17 cellular contexts compared by ENCODE assay signal in genomic region chr6:111718990-111719389, GRCh38.
A peak's percentile ranks its signal among the peaks of the same experiment; 100 is the strongest.
DNase-seq lines count a peak whose midpoint lies in the region; ATAC-seq and TF ChIP-seq lines count a peak whose summit lies in the region.
"Had no signal": no experiment of that assay in that cellular context is flagged by ENCODE, and none has a peak within 500 bp of the region (broad histone marks: within the 10 kb centered on the region; RNA-seq: fewer than 3 reads in every experiment).

No MANE protein-coding gene starts in this region.

- ATAC-seq in naive thymus-derived CD4-positive, alpha-beta T cell = no peak
- ATAC-seq: heart left ventricle, psoas muscle had no signal

- POLR2A ChIA-PET in CD8-positive, alpha-beta memory T cell (lab: Charles Lee) = no interaction called here
- POLR2A ChIA-PET in naive thymus-derived CD4-positive, alpha-beta T cell (lab: Charles Lee) = interaction anchor here (1.4 kb wide), 1 partner anchor 40 kb away, joined by 3 read pairs; no protein-coding TSS in a partner anchor

- in situ Hi-C loops in HAP-1 (cut with MboI; ENCODE audit: low sequenced_read_pairs) = no loop called here

- peak; percentile 38 for DNase-seq in AG20443 (ENCODE audit: low spot score)
- no peak for DNase-seq in CD8-positive, alpha-beta memory T cell
- DNase-seq in adipocyte (ENCODE audit: low read depth) = peak; percentile 49
- DNase-seq in naive thymus-derived CD4-positive, alpha-beta T cell = no peak
- no peak for DNase-seq in HAP-1 (ENCODE audit: low spot score in 2 of 2)
- no peak for DNase-seq in endodermal cell
- DNase-seq in NK-92 treated with Interleukin-12 subunit alpha and Interleukin-12 subunit beta, amount 100 ng/mL, for 24 hours (lab: John Stamatoyannopoulos, UW) = no peak
- DNase-seq: activated gamma-delta T cell; heart left ventricle; mammary epithelial cell; NCI-H1930; psoas muscle; stimulated activated CD4-positive, alpha-beta T cell treated with anti-CD3 and anti-CD28 coated beads, Interleukin-4, amount 100 ng/mL, for 4 hours; SW 1271 had no signal

- no peak overlapping the region for H3K27ac ChIP-seq in CD8-positive, alpha-beta memory T cell (ENCODE audit: low read depth, low read length)
- no peak overlapping the region for H3K27ac ChIP-seq in naive thymus-derived CD4-positive, alpha-beta T cell (ENCODE audit: low read depth, low read length)
- no peak overlapping the region for H3K27ac ChIP-seq in endodermal cell (ENCODE audit: low read depth, low read length)
- H3K27ac ChIP-seq: esophagus muscularis mucosa, heart left ventricle, psoas muscle, VCaP had no signal

- CTCF ChIA-PET in CD8-positive, alpha-beta memory T cell (lab: Charles Lee) = no interaction called here
- CTCF ChIA-PET in naive thymus-derived CD4-positive, alpha-beta T cell (lab: Charles Lee) = no interaction called here

- H3K9ac ChIP-seq in adipocyte (ENCODE audit: low read length) (no peak overlapping the region), endodermal cell (ENCODE audit: extremely low read depth, low read length, poor library complexity, severe bottlenecking) (no peak overlapping the region)

- peaks cover 70% of the 10 kb centered on the region for H3K4me1 ChIP-seq in CD8-positive, alpha-beta memory T cell (ENCODE audit: insufficient read depth, low read length)
- H3K4me1 ChIP-seq in adipocyte (ENCODE audit: control insufficient read depth, insufficient read depth, low read length) = peaks cover 46% of the 10 kb centered on the region
- peaks cover 40 to 45% of the 10 kb centered on the region in 2 donors for H3K4me1 ChIP-seq in naive thymus-derived CD4-positive, alpha-beta T cell (ENCODE audit: control insufficient read depth in 2 of 2, insufficient read depth in 2 of 2, low read length in 2 of 2)
- H3K4me1 ChIP-seq in HAP-1 = no peaks in the 10 kb centered on the region
- no peaks in the 10 kb centered on the region for H3K4me1 ChIP-seq in endodermal cell (ENCODE audit: control insufficient read depth, insufficient read depth, low read length)
- H3K4me1 ChIP-seq: psoas muscle had no signal

- peaks cover 79 to 95% (median 82%) of the 10 kb centered on the region in 3 donors for H3K4me1 Mint-ChIP-seq in CD8-positive, alpha-beta memory T cell
- H3K4me1 Mint-ChIP-seq in naive thymus-derived CD4-positive, alpha-beta T cell = peaks cover 40 to 88% (median 78%) of the 10 kb centered on the region in 7 donors
- H3K4me1 Mint-ChIP-seq in endodermal cell = no peaks in the 10 kb centered on the region

- H3K9me3 ChIP-seq in CD8-positive, alpha-beta memory T cell (ENCODE audit: low read length) = no peaks in the 10 kb centered on the region
- no peaks in the 10 kb centered on the region for H3K9me3 ChIP-seq in adipocyte (ENCODE audit: control insufficient read depth, low read length)
- H3K9me3 ChIP-seq in naive thymus-derived CD4-positive, alpha-beta T cell (ENCODE audit: control insufficient read depth in 2 of 3, low read length in 3 of 3) = no peaks in the 10 kb centered on the region
- no peaks in the 10 kb centered on the region for H3K9me3 ChIP-seq in HAP-1
- H3K9me3 ChIP-seq in endodermal cell (ENCODE audit: control insufficient read depth, low read length) = peaks cover 9% of the 10 kb centered on the region
- H3K9me3 ChIP-seq: esophagus muscularis mucosa, heart left ventricle, psoas muscle had no signal

- no peaks in the 10 kb centered on the region for H3K27me3 ChIP-seq in CD8-positive, alpha-beta memory T cell (ENCODE audit: insufficient read depth, low read length, poor library complexity, severe bottlenecking)
- H3K27me3 ChIP-seq in adipocyte (replicated peaks; ENCODE audit: control insufficient read depth, insufficient read depth, low read length) (no peaks in the 10 kb centered on the region), HAP-1 (ENCODE audit: low read depth) (no peaks in the 10 kb centered on the region), endodermal cell (ENCODE audit: control insufficient read depth, insufficient read depth, low read length, poor library complexity, severe bottlenecking) (no peaks in the 10 kb centered on the region)
- no peaks in the 10 kb centered on the region for H3K27me3 ChIP-seq in naive thymus-derived CD4-positive, alpha-beta T cell (ENCODE audit: control insufficient read depth in 2 of 2, insufficient read depth in 2 of 2, low read length in 2 of 2)
- H3K27me3 ChIP-seq: esophagus muscularis mucosa, heart left ventricle had no signal

- H3K4me3 Mint-ChIP-seq in CD8-positive, alpha-beta memory T cell = no peak overlapping the region
- no peak overlapping the region for H3K4me3 Mint-ChIP-seq in naive thymus-derived CD4-positive, alpha-beta T cell
- H3K4me3 Mint-ChIP-seq in endodermal cell = no peak overlapping the region

- intact Hi-C loops in naive thymus-derived CD4-positive, alpha-beta T cell (cut with micrococcal nuclease) = no loop called here

- H3K4me3 ChIP-seq in CD8-positive, alpha-beta memory T cell (ENCODE audit: low read length) = no peak overlapping the region
- no peak overlapping the region for H3K4me3 ChIP-seq in adipocyte (ENCODE audit: low read length)
- H3K4me3 ChIP-seq in naive thymus-derived CD4-positive, alpha-beta T cell (ENCODE audit: low read length) = no peak overlapping the region
- no peak overlapping the region for H3K4me3 ChIP-seq in HAP-1
- no peak overlapping the region for H3K4me3 ChIP-seq in endodermal cell (ENCODE audit: low read length)
- H3K4me3 ChIP-seq: esophagus muscularis mucosa, heart left ventricle, psoas muscle, smooth muscle cell had no signal

- H3K36me3 Mint-ChIP-seq in CD8-positive, alpha-beta memory T cell = peaks cover 7 to 91% (median 31%) of the 10 kb centered on the region in 3 donors
- H3K36me3 Mint-ChIP-seq in naive thymus-derived CD4-positive, alpha-beta T cell = peaks cover 8 to 60% (median 36%) of the 10 kb centered on the region in 5 donors
- peaks cover 37% of the 10 kb centered on the region for H3K36me3 Mint-ChIP-seq in endodermal cell (ENCODE audit: low read depth)

- 94% methylated on average over 3 of the region's 3 CpGs; no CpG with 5 or more reads in 1 of the 2 experiments for WGBS in endodermal cell (ENCODE audit: insufficient coverage in 1 of 2, insufficient read length in 1 of 2), 2 experiments

- no peaks in the 10 kb centered on the region for H3K9me3 Mint-ChIP-seq in CD8-positive, alpha-beta memory T cell
- H3K9me3 Mint-ChIP-seq in naive thymus-derived CD4-positive, alpha-beta T cell = peaks cover 0 to 3% (median 0%) of the 10 kb centered on the region in 11 donors
- H3K9me3 Mint-ChIP-seq in endodermal cell = no peaks in the 10 kb centered on the region

- H3K27ac Mint-ChIP-seq in CD8-positive, alpha-beta memory T cell = peak overlapping the region; percentile 43 to 90 (median 86)
- H3K27ac Mint-ChIP-seq in naive thymus-derived CD4-positive, alpha-beta T cell = peak overlapping the region; percentile 33 to 90 (median 82)
- no peak overlapping the region for H3K27ac Mint-ChIP-seq in endodermal cell

- no peak for TF ChIP-seq CTCF in endodermal cell (conservative IDR thresholded peaks at IDR 0.05)

- H3K36me3 ChIP-seq in CD8-positive, alpha-beta memory T cell (ENCODE audit: insufficient read depth, low read length) = peaks cover 37% of the 10 kb centered on the region
- peaks cover 49% of the 10 kb centered on the region for H3K36me3 ChIP-seq in adipocyte (ENCODE audit: control insufficient read depth, insufficient read depth, low read length, severe bottlenecking)
- H3K36me3 ChIP-seq in naive thymus-derived CD4-positive, alpha-beta T cell (ENCODE audit: control insufficient read depth in 2 of 3, insufficient read depth in 3 of 3, low read length in 3 of 3) = peaks cover 18 to 29% (median 26%) of the 10 kb centered on the region in 3 experiments
- H3K36me3 ChIP-seq in HAP-1 (replicated peaks) = no peaks in the 10 kb centered on the region
- H3K36me3 ChIP-seq in endodermal cell (ENCODE audit: control insufficient read depth, insufficient read depth, low read length) = peaks cover 25% of the 10 kb centered on the region

- H3K27me3 Mint-ChIP-seq in CD8-positive, alpha-beta memory T cell = peaks cover 0 to 2% of the 10 kb centered on the region in 2 donors
- no peaks in the 10 kb centered on the region for H3K27me3 Mint-ChIP-seq in naive thymus-derived CD4-positive, alpha-beta T cell
- no peaks in the 10 kb centered on the region for H3K27me3 Mint-ChIP-seq in endodermal cell (ENCODE audit: insufficient read depth)

Comparison
In these comparisons a context has a peak if more than half of its experiments do, and no peak if none do; other contexts are left out.
1. DNase-seq: peak in AG20443 (single experiment) and adipocyte (single experiment); none in CD8-positive, alpha-beta memory T cell (0 of 5), naive thymus-derived CD4-positive, alpha-beta T cell (0 of 9), HAP-1 (0 of 2), endodermal cell (single experiment) and NK-92 treated with Interleukin-12 subunit alpha and Interleukin-12 subunit beta, amount 100 ng/mL, for 24 hours (single experiment).